9 cellular contexts compared by ENCODE assay signal in genomic region chr1:229557214-229557850, GRCh38. TPM values are rescaled to one million over a fixed set of nuclear protein-coding genes. Genes with fewer than 3 reads are reported as not detected.
DNase-seq lines count a peak whose midpoint lies in the region; ATAC-seq, FAIRE-seq and TF ChIP-seq lines count a peak whose summit lies in the region.
"Had no signal": no experiment of that assay in that cellular context is flagged by ENCODE, and none has a peak within 500 bp of the region (broad histone marks: within the 10 kb centered on the region; RNA-seq: fewer than 3 reads in every experiment).

No MANE protein-coding gene starts in this region.

- H3K9me3 ChIP-seq in endothelial cell of umbilical vein (replicated peaks; ENCODE audit: control insufficient read depth, insufficient read depth, low read length), result no peaks in the 10 kb centered on the region
- no peaks in the 10 kb centered on the region for H3K9me3 ChIP-seq in osteoblast (ENCODE audit: low read depth, low read length)

- H2AFZ ChIP-seq in endothelial cell of umbilical vein (ENCODE audit: low read depth, low read length) (peak overlapping the region; percentile 73), osteoblast (ENCODE audit: low read length) (peak overlapping the region; percentile 92)

- H3K9ac ChIP-seq in endothelial cell of umbilical vein (replicated peaks; ENCODE audit: extremely low read depth, insufficient read depth, low read length), result peak overlapping the region; percentile 65

- no peaks in the 10 kb centered on the region for H3K9me3 Mint-ChIP-seq in activated naive CD4-positive, alpha-beta T cell treated with anti-CD3 and anti-CD28 coated beads, Interleukin-2, amount 10 ng/mL, durations not matched to agents 7 days and 5 days

- POLR2A ChIA-PET in endothelial cell of umbilical vein (lab: Charles Lee), result interaction anchor here (0.6 to 1.5 kb wide), 3 partner anchors 49 to 69 kb away, joined by 3 to 7 read pairs (median 3); partner anchors contain the start of gene NUP133

- dilution Hi-C loops in endothelial cell of umbilical vein (cut with MboI; ENCODE audit: extremely low pct_ligation_motif_present, low sequenced_read_pairs), result no loop called here

- H3K4me1 Mint-ChIP-seq in activated naive CD4-positive, alpha-beta T cell treated with anti-CD3 and anti-CD28 coated beads, Interleukin-2, amount 10 ng/mL, durations not matched to agents 7 days and 5 days, result peaks cover 42% of the 10 kb centered on the region

- peak; percentile 38 for DNase-seq in activated naive CD4-positive, alpha-beta T cell treated with anti-CD3 and anti-CD28 coated beads, Interleukin-2, amount 10 ng/mL, durations not matched to agents 7 days and 5 days
- no peak for DNase-seq in activated naive CD4-positive, alpha-beta T cell treated with Interleukin-2 at 50 U/mL for 16 hours
- DNase-seq in RKO (ENCODE audit: low spot score), result peak; percentile 52
- peak; percentile 19 for DNase-seq in endothelial cell of umbilical vein (ENCODE audit: low read depth, low spot score)
- DNase-seq in osteoblast (ENCODE audit: insufficient read length, low spot score, missing footprints), result no peak
- DNase-seq in stimulated activated CD8-positive, alpha-beta memory T cell treated with anti-CD3 and anti-CD28 coated beads, Interleukin-4, amount 100 ng/mL, for 48 hours, result no peak

- CTCF ChIA-PET in activated naive CD4-positive, alpha-beta T cell treated with anti-CD3 and anti-CD28 coated beads, Interleukin-2, amount 10 ng/mL, durations not matched to agents 7 days and 5 days (lab: Charles Lee), result interaction anchor here (1.1 to 1.2 kb wide), 2 partner anchors 10 to 42 kb away, joined by 3 to 4 read pairs; no protein-coding TSS in a partner anchor
- CTCF ChIA-PET in endothelial cell of umbilical vein (lab: Charles Lee), result interaction anchor here (0.6 to 3.4 kb wide), 10 partner anchors 22 to 755 kb away, joined by 4 to 69 read pairs (median 5); partner anchors contain the start of genes TAF5L and URB2

- no peaks in the 10 kb centered on the region for H3K36me3 ChIP-seq in endothelial cell of umbilical vein (ENCODE audit: control insufficient read depth in 2 of 2, extremely low read depth in 1 of 2, insufficient read depth in 2 of 2, low read length in 2 of 2)
- H3K36me3 ChIP-seq in osteoblast (ENCODE audit: insufficient read depth, low read length), result no peaks in the 10 kb centered on the region

- TF ChIP-seq CTCF in endothelial cell of umbilical vein (IDR thresholded peaks at IDR 0.05; ENCODE audit: extremely low read depth in 1 of 2, insufficient read depth in 1 of 2, low read depth in 1 of 2, low read length in 2 of 2) (no peak), osteoblast (IDR thresholded peaks at IDR 0.05; ENCODE audit: extremely low read depth, low read depth, low read length) (no peak)

- no peak for ATAC-seq in GM21381 (IDR thresholded peaks at IDR 0.05; ENCODE audit: unreplicated experiment)
- ATAC-seq in HG03571 (IDR thresholded peaks at IDR 0.05; ENCODE audit: unreplicated experiment), result no peak

- H3K4me3 ChIP-seq in endothelial cell of umbilical vein (replicated peaks in 1 of 3; ENCODE audit: insufficient read depth in 1 of 3, low read depth in 1 of 3, low read length in 3 of 3), result peak overlapping the region; percentile 83 to 84 (median 84)
- peak overlapping the region; percentile 90 for H3K4me3 ChIP-seq in osteoblast (ENCODE audit: insufficient read depth, low read length)

- H3K79me2 ChIP-seq in endothelial cell of umbilical vein (ENCODE audit: control insufficient read depth, insufficient read depth, low read length) (peaks cover 44% of the 10 kb centered on the region), osteoblast (ENCODE audit: insufficient read depth, low read length) (peaks cover 52% of the 10 kb centered on the region)

- H3K36me3 Mint-ChIP-seq in activated naive CD4-positive, alpha-beta T cell treated with anti-CD3 and anti-CD28 coated beads, Interleukin-2, amount 10 ng/mL, durations not matched to agents 7 days and 5 days, result peaks cover 12% of the 10 kb centered on the region

- no peak overlapping the region for H3K27ac ChIP-seq in endothelial cell of umbilical vein (ENCODE audit: insufficient read depth, low read depth, low read length)
- peak overlapping the region; percentile 19 for H3K27ac ChIP-seq in osteoblast (ENCODE audit: low read depth, low read length)

- H3K27me3 ChIP-seq in endothelial cell of umbilical vein (ENCODE audit: control insufficient read depth in 2 of 2, insufficient read depth in 2 of 2, low read length in 2 of 2), result no peaks in the 10 kb centered on the region
- no peaks in the 10 kb centered on the region for H3K27me3 ChIP-seq in osteoblast (ENCODE audit: insufficient read depth, low read length)

- no peaks in the 10 kb centered on the region for H4K20me1 ChIP-seq in endothelial cell of umbilical vein (replicated peaks; ENCODE audit: control insufficient read depth, extremely low read depth, insufficient read depth, low read length)
- H4K20me1 ChIP-seq in osteoblast (ENCODE audit: insufficient read depth, low read length), result peaks cover 27% of the 10 kb centered on the region

- no peak for TF ChIP-seq POLR2A in endothelial cell of umbilical vein (IDR thresholded peaks at IDR 0.05; ENCODE audit: low read depth, low read length)

- H3K9me1 ChIP-seq in endothelial cell of umbilical vein (replicated peaks; ENCODE audit: control insufficient read depth, extremely low read depth, insufficient read depth, low read length), result no peaks in the 10 kb centered on the region

- peak; percentile 74 for FAIRE-seq in endothelial cell of umbilical vein (lab: Jason Lieb, UNC)
- FAIRE-seq: islet of Langerhans had no signal

- peak overlapping the region; percentile 87 for H3K4me3 Mint-ChIP-seq in activated naive CD4-positive, alpha-beta T cell treated with anti-CD3 and anti-CD28 coated beads, Interleukin-2, amount 10 ng/mL, durations not matched to agents 7 days and 5 days

- peaks cover 4% of the 10 kb centered on the region for H3K27me3 Mint-ChIP-seq in activated naive CD4-positive, alpha-beta T cell treated with anti-CD3 and anti-CD28 coated beads, Interleukin-2, amount 10 ng/mL, durations not matched to agents 7 days and 5 days

- peaks cover 15% of the 10 kb centered on the region for H3K4me1 ChIP-seq in endothelial cell of umbilical vein (ENCODE audit: control insufficient read depth, extremely low read depth, insufficient read depth, low read length)
- peaks cover 9% of the 10 kb centered on the region for H3K4me1 ChIP-seq in osteoblast (ENCODE audit: insufficient read depth, low read length)

- intact Hi-C loops in endothelial cell of umbilical vein (cut with micrococcal nuclease), result loop anchor here (1.0 to 5.0 kb wide), 4 partner anchors 49 to 650 kb away; partner anchors contain the start of genes CCSAP and NUP133

- BruUV-seq in endothelial cell of umbilical vein (replicated peaks; lab: Mats Ljungman, UMichigan), result TSS peak; percentile 36

- H3K27ac Mint-ChIP-seq in activated naive CD4-positive, alpha-beta T cell treated with anti-CD3 and anti-CD28 coated beads, Interleukin-2, amount 10 ng/mL, durations not matched to agents 7 days and 5 days, result peak overlapping the region; percentile 97

- H3K4me2 ChIP-seq in endothelial cell of umbilical vein (ENCODE audit: insufficient read depth, low read length), result peak overlapping the region; percentile 97
- H3K4me2 ChIP-seq in osteoblast (ENCODE audit: insufficient read depth, low read length), result peak overlapping the region; percentile 93

TF ChIP-seq in endothelial cell of umbilical vein, 7 proteins besides CTCF, POLR2A, EP300 and RAD21:
- TF ChIP-seq FOS (IDR thresholded peaks at IDR 0.05; ENCODE audit: borderline replicate concordance, insufficient read depth, low read length) (no peak), POLR2AphosphoS5 (IDR thresholded peaks at IDR 0.05; ENCODE audit: insufficient read depth, low read depth, low read length) (no peak), EZH2 (IDR thresholded peaks at IDR 0.05; ENCODE audit: borderline replicate concordance, low read depth, low read length, severe bottlenecking) (no peak), MYC (IDR thresholded peaks at IDR 0.05; ENCODE audit: low read depth, low read length) (no peak), GATA2 (IDR thresholded peaks at IDR 0.05; ENCODE audit: insufficient read depth, insufficient read length, low read depth, low read length) (no peak), JUN (IDR thresholded peaks at IDR 0.05; ENCODE audit: borderline replicate concordance, insufficient read depth, insufficient read length, low read depth) (no peak)
- TF ChIP-seq, protein P1, sequence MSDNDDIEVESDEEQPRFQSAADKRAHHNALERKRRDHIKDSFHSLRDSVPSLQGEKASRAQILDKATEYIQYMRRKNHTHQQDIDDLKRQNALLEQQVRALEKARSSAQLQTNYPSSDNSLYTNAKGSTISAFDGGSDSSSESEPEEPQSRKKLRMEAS (IDR thresholded peaks at IDR 0.05; ENCODE audit: insufficient read depth, insufficient read length), result no peak

RNA-seq across cellular contexts. Expression of gene ABCB10, which starts 1.2 kb away (rescaled TPM):
- total RNA-seq in endothelial cell of umbilical vein, result 19.4 and 19.8 TPM in 2 replicates
- 5.2 and 6.0 TPM in 2 replicates for polyA plus RNA-seq in endothelial cell of umbilical vein
- 6.1 and 6.2 TPM in 2 replicates for polyA plus RNA-seq in endothelial cell of umbilical vein (2011; cell fraction: cytosol; rRNA removed)
- 9.6 and 14.7 TPM in 2 replicates for polyA plus RNA-seq in endothelial cell of umbilical vein (2011; cell fraction: nucleus; rRNA removed)
- 11.2 and 13.8 TPM in 2 replicates for polyA plus RNA-seq in endothelial cell of umbilical vein (2012)
- 11.0 and 18.7 TPM in 2 replicates for polyA minus RNA-seq in endothelial cell of umbilical vein
- 12.1 TPM for polyA minus RNA-seq in endothelial cell of umbilical vein (2011; cell fraction: cytosol; rRNA and poly(A)+ RNA removed)
- polyA minus RNA-seq in endothelial cell of umbilical vein (2011; cell fraction: nucleus; rRNA and poly(A)+ RNA removed), result 6.1 and 8.4 TPM in 2 replicates
- 12.4 and 13.4 TPM in 2 replicates for total RNA-seq in osteoblast

RNA-seq across cellular contexts. Expression of gene NUP133, which starts 49.2 kb away (rescaled TPM):
- total RNA-seq in endothelial cell of umbilical vein (35.9 and 43.2 TPM in 2 replicates), osteoblast (35.1 and 35.4 TPM in 2 replicates)
- polyA plus RNA-seq in endothelial cell of umbilical vein, result 11.1 and 13.4 TPM in 2 replicates
- polyA plus RNA-seq in endothelial cell of umbilical vein (2011; cell fraction: cytosol; rRNA removed), result 13.0 and 13.4 TPM in 2 replicates
- 26.4 and 30.7 TPM in 2 replicates for polyA plus RNA-seq in endothelial cell of umbilical vein (2011; cell fraction: nucleus; rRNA removed)
- 16.3 and 25.8 TPM in 2 replicates for polyA plus RNA-seq in endothelial cell of umbilical vein (2012)
- 32.9 and 35.6 TPM in 2 replicates for polyA minus RNA-seq in endothelial cell of umbilical vein
- 18.8 TPM for polyA minus RNA-seq in endothelial cell of umbilical vein (2011; cell fraction: cytosol; rRNA and poly(A)+ RNA removed)
- polyA minus RNA-seq in endothelial cell of umbilical vein (2011; cell fraction: nucleus; rRNA and poly(A)+ RNA removed), result 22.5 and 40.3 TPM in 2 replicates

Comparison
In these comparisons a context has a peak if more than half of its experiments do, and no peak if none do; other contexts are left out.
1. DNase-seq: peak in activated naive CD4-positive, alpha-beta T cell treated with anti-CD3 and anti-CD28 coated beads, Interleukin-2, amount 10 ng/mL, durations not matched to agents 7 days and 5 days (single experiment), RKO (single experiment) and endothelial cell of umbilical vein (single experiment); none in activated naive CD4-positive, alpha-beta T cell treated with Interleukin-2 at 50 U/mL for 16 hours (single experiment), osteoblast (single experiment) and stimulated activated CD8-positive, alpha-beta memory T cell treated with anti-CD3 and anti-CD28 coated beads, Interleukin-4, amount 100 ng/mL, for 48 hours (single experiment).